ENCODE assay signal across 1 cellular context in the genomic region with DNA sequence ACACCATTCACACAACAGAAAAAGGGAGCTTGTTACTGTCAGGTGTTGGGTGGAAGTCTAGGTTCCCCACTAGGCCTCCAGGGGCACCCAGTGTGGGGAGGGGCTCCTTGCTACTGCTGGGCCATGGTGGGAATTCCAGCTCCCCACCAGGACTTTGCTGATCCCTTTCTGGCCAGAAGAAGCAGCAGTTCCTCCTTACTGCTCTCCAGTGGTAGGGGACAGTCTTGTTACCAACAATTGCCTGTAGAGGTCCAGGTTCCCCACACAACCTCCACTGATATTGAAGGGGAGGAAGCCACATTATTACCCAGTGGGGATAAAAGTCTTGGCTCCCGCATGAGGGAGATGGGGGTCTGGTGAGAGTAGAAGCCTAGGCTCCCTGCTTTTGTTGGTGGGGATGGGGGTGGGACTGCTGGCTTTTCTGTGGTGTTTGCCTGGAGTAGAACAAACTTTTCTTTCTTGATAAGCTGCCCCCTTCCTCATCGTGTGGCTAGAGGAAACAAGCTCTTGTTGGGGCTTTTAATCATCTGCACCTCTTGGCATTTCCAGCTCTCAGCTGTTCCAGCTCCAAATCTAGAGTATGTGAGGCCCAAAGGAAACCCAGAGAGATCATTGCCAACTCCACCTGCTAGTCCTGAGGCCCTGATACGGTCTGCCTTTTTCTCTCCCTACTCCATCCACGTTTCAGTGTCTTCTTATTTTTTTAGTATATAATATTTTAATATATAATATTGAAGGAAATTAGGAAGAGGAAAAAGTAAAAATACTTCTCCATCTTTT.
TF ChIP-seq lines count a peak whose summit lies in the region.

No MANE protein-coding gene starts in this region.

TF ChIP-seq in GM23338, 12 proteins besides CTCF, POLR2A, EP300 and RAD21 (continued from another document):
- TF ChIP-seq, protein P1, sequence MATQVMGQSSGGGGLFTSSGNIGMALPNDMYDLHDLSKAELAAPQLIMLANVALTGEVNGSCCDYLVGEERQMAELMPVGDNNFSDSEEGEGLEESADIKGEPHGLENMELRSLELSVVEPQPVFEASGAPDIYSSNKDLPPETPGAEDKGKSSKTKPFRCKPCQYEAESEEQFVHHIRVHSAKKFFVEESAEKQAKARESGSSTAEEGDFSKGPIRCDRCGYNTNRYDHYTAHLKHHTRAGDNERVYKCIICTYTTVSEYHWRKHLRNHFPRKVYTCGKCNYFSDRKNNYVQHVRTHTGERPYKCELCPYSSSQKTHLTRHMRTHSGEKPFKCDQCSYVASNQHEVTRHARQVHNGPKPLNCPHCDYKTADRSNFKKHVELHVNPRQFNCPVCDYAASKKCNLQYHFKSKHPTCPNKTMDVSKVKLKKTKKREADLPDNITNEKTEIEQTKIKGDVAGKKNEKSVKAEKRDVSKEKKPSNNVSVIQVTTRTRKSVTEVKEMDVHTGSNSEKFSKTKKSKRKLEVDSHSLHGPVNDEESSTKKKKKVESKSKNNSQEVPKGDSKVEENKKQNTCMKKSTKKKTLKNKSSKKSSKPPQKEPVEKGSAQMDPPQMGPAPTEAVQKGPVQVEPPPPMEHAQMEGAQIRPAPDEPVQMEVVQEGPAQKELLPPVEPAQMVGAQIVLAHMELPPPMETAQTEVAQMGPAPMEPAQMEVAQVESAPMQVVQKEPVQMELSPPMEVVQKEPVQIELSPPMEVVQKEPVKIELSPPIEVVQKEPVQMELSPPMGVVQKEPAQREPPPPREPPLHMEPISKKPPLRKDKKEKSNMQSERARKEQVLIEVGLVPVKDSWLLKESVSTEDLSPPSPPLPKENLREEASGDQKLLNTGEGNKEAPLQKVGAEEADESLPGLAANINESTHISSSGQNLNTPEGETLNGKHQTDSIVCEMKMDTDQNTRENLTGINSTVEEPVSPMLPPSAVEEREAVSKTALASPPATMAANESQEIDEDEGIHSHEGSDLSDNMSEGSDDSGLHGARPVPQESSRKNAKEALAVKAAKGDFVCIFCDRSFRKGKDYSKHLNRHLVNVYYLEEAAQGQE (IDR thresholded peaks at IDR 0.05; ENCODE audit: unreplicated experiment) = no peak
- TF ChIP-seq, protein P2, sequence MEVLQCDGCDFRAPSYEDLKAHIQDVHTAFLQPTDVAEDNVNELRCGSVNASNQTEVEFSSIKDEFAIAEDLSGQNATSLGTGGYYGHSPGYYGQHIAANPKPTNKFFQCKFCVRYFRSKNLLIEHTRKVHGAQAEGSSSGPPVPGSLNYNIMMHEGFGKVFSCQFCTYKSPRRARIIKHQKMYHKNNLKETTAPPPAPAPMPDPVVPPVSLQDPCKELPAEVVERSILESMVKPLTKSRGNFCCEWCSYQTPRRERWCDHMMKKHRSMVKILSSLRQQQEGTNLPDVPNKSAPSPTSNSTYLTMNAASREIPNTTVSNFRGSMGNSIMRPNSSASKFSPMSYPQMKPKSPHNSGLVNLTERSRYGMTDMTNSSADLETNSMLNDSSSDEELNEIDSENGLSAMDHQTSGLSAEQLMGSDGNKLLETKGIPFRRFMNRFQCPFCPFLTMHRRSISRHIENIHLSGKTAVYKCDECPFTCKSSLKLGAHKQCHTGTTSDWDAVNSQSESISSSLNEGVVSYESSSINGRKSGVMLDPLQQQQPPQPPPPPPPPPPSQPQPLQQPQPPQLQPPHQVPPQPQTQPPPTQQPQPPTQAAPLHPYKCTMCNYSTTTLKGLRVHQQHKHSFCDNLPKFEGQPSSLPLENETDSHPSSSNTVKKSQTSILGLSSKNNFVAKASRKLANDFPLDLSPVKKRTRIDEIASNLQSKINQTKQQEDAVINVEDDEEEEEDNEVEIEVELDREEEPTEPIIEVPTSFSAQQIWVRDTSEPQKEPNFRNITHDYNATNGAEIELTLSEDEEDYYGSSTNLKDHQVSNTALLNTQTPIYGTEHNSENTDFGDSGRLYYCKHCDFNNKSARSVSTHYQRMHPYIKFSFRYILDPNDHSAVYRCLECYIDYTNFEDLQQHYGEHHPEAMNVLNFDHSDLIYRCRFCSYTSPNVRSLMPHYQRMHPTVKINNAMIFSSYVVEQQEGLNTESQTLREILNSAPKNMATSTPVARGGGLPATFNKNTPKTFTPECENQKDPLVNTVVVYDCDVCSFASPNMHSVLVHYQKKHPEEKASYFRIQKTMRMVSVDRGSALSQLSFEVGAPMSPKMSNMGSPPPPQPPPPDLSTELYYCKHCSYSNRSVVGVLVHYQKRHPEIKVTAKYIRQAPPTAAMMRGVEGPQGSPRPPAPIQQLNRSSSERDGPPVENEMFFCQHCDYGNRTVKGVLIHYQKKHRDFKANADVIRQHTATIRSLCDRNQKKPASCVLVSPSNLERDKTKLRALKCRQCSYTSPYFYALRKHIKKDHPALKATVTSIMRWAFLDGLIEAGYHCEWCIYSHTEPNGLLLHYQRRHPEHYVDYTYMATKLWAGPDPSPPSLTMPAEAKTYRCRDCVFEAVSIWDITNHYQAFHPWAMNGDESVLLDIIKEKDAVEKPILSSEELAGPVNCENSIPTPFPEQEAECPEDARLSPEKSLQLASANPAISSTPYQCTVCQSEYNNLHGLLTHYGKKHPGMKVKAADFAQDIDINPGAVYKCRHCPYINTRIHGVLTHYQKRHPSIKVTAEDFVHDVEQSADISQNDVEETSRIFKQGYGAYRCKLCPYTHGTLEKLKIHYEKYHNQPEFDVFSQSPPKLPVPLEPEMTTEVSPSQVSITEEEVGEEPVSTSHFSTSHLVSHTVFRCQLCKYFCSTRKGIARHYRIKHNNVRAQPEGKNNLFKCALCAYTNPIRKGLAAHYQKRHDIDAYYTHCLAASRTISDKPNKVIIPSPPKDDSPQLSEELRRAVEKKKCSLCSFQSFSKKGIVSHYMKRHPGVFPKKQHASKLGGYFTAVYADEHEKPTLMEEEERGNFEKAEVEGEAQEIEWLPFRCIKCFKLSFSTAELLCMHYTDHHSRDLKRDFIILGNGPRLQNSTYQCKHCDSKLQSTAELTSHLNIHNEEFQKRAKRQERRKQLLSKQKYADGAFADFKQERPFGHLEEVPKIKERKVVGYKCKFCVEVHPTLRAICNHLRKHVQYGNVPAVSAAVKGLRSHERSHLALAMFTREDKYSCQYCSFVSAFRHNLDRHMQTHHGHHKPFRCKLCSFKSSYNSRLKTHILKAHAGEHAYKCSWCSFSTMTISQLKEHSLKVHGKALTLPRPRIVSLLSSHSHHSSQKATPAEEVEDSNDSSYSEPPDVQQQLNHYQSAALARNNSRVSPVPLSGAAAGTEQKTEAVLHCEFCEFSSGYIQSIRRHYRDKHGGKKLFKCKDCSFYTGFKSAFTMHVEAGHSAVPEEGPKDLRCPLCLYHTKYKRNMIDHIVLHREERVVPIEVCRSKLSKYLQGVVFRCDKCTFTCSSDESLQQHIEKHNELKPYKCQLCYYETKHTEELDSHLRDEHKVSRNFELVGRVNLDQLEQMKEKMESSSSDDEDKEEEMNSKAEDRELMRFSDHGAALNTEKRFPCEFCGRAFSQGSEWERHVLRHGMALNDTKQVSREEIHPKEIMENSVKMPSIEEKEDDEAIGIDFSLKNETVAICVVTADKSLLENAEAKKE (CRISPR knock-in tag; IDR thresholded peaks at IDR 0.05) = peak; percentile 86
- no peak for TF ChIP-seq EZH2 (IDR thresholded peaks at IDR 0.05; ENCODE audit: low read depth, unreplicated experiment)
